In genomic region chr9:92965759-92966517, GRCh38 we compare ENCODE assay signal across 10 cellular contexts. TPM values are rescaled to one million over a fixed set of nuclear protein-coding genes. Genes with fewer than 3 reads are reported as not detected.
A peak's percentile ranks its signal among the peaks of the same experiment; 100 is the strongest.
DNase-seq lines count a peak whose midpoint lies in the region; ATAC-seq and TF ChIP-seq lines count a peak whose summit lies in the region.
"Had no signal": no experiment of that assay in that cellular context is flagged by ENCODE, and none has a peak within 500 bp of the region (broad histone marks: within the 10 kb centered on the region; RNA-seq: fewer than 3 reads in every experiment).

No MANE protein-coding gene starts in this region.

- no peak for DNase-seq in activated CD4-positive, alpha-beta T cell treated with anti-CD3 and anti-CD28 coated beads, Interleukin-2, amount 10 ng/mL, durations not matched to agents 7 days and 5 days
- DNase-seq in activated CD4-positive, alpha-beta T cell treated with anti-CD3 and anti-CD28 coated beads, Interleukin-2, amount 50 U/mL, for 1 hour, result no peak
- peak in 2 of 34 experiments; percentile 42 to 43 for DNase-seq in T-cell
- DNase-seq in left lung, result no peak
- DNase-seq in hippocampal formation (lab: John Stamatoyannopoulos, UW), result no peak
- no peak for DNase-seq in kidney tubule cell (ENCODE audit: low spot score)
- DNase-seq in cerebellar nuclear complex (lab: John Stamatoyannopoulos, UW), result no peak
- DNase-seq: NCI-H2029 treated with DMSO at 0.1 percent for 48 hours had no signal

- peaks cover 76% of the 10 kb centered on the region for H3K36me3 Mint-ChIP-seq in activated CD4-positive, alpha-beta T cell treated with anti-CD3 and anti-CD28 coated beads, Interleukin-2, amount 10 ng/mL, durations not matched to agents 7 days and 5 days (ENCODE audit: low read depth)
- H3K36me3 Mint-ChIP-seq in T-cell, result peaks cover 33% of the 10 kb centered on the region

- peak overlapping the region; percentile 90 for H3K4me3 Mint-ChIP-seq in activated CD4-positive, alpha-beta T cell treated with anti-CD3 and anti-CD28 coated beads, Interleukin-2, amount 10 ng/mL, durations not matched to agents 7 days and 5 days
- peak overlapping the region; percentile 84 to 94 (median 91) for H3K4me3 Mint-ChIP-seq in T-cell

- CTCF ChIA-PET in activated CD4-positive, alpha-beta T cell treated with anti-CD3 and anti-CD28 coated beads, Interleukin-2, amount 10 ng/mL, durations not matched to agents 7 days and 5 days (lab: Charles Lee), result interaction anchor here (1.4 to 3.2 kb wide), 4 partner anchors 9 to 100 kb away, joined by 3 to 14 read pairs (median 4); no protein-coding TSS in a partner anchor
- CTCF ChIA-PET in T-cell (lab: Charles Lee), result interaction anchor here in 1 of 2 donors (0.5 kb wide), 1 partner anchor 24 kb away, joined by 3 read pairs; no protein-coding TSS in a partner anchor

- H3K4me3 ChIP-seq in left lung (peak overlapping the region; percentile 24 to 64), stomach smooth muscle (ENCODE audit: low read length in 2 of 2) (peak overlapping the region; percentile 25 to 35)
- H3K4me3 ChIP-seq: A549 had no signal

- ATAC-seq in T-cell (replicated peaks in 1 of 4) (no peak), left lung (no peak)
- ATAC-seq: A549 had no signal

- H3K27me3 Mint-ChIP-seq in activated CD4-positive, alpha-beta T cell treated with anti-CD3 and anti-CD28 coated beads, Interleukin-2, amount 10 ng/mL, durations not matched to agents 7 days and 5 days, result no peaks in the 10 kb centered on the region
- no peaks in the 10 kb centered on the region for H3K27me3 Mint-ChIP-seq in T-cell

- POLR2A ChIA-PET in activated CD4-positive, alpha-beta T cell treated with anti-CD3 and anti-CD28 coated beads, Interleukin-2, amount 10 ng/mL, durations not matched to agents 7 days and 5 days (lab: Charles Lee), result interaction anchor here (1.1 kb wide), 1 partner anchor 62 kb away, joined by 3 read pairs; no protein-coding TSS in a partner anchor
- POLR2A ChIA-PET in T-cell (lab: Charles Lee), result interaction anchor here (0.5 to 0.6 kb wide), 3 partner anchors 19 to 62 kb away, joined by 3 to 5 read pairs (median 3); no protein-coding TSS in a partner anchor

- peaks cover 62% of the 10 kb centered on the region for H3K4me1 Mint-ChIP-seq in activated CD4-positive, alpha-beta T cell treated with anti-CD3 and anti-CD28 coated beads, Interleukin-2, amount 10 ng/mL, durations not matched to agents 7 days and 5 days
- peaks cover 63 to 79% (median 77%) of the 10 kb centered on the region in 3 donors for H3K4me1 Mint-ChIP-seq in T-cell

- no peak for TF ChIP-seq CTCF in left lung (IDR thresholded peaks at IDR 0.05)

- peaks cover 0 to 5% of the 10 kb centered on the region in 2 donors for H3K9me3 ChIP-seq in left lung
- peaks cover 0 to 8% of the 10 kb centered on the region in 2 donors for H3K9me3 ChIP-seq in stomach smooth muscle (ENCODE audit: control insufficient read depth in 2 of 2, low read length in 2 of 2)
- H3K9me3 ChIP-seq: A549 had no signal

- no peak overlapping the region for H3K9ac ChIP-seq in stomach smooth muscle (ENCODE audit: low read length in 2 of 2)

- H3K36me3 ChIP-seq in left lung (no peaks in the 10 kb centered on the region), stomach smooth muscle (ENCODE audit: control insufficient read depth in 2 of 2, insufficient read depth in 2 of 2, low read length in 2 of 2) (no peaks in the 10 kb centered on the region)

- H3K4me1 ChIP-seq in left lung (peaks cover 0 to 86% of the 10 kb centered on the region in 2 donors), stomach smooth muscle (ENCODE audit: control insufficient read depth, insufficient read depth, low read length) (no peaks in the 10 kb centered on the region)
- H3K4me1 ChIP-seq: A549 had no signal

- intact Hi-C loops in left lung (cut with DNase I), result no loop called here

- H3K27ac Mint-ChIP-seq in activated CD4-positive, alpha-beta T cell treated with anti-CD3 and anti-CD28 coated beads, Interleukin-2, amount 10 ng/mL, durations not matched to agents 7 days and 5 days, result peak overlapping the region; percentile 99
- peak overlapping the region; percentile 99 to 100 for H3K27ac Mint-ChIP-seq in T-cell

- H3K9me3 Mint-ChIP-seq in activated CD4-positive, alpha-beta T cell treated with anti-CD3 and anti-CD28 coated beads, Interleukin-2, amount 10 ng/mL, durations not matched to agents 7 days and 5 days, result peaks cover 6% of the 10 kb centered on the region
- peaks cover 0 to 3% (median 0%) of the 10 kb centered on the region in 3 donors for H3K9me3 Mint-ChIP-seq in T-cell

- H3K27ac ChIP-seq in left lung (peak overlapping the region in 1 of 2 donors; percentile 94), stomach smooth muscle (ENCODE audit: low read length) (no peak overlapping the region)
- H3K27ac ChIP-seq: A549 had no signal

- H3K27me3 ChIP-seq in left lung (no peaks in the 10 kb centered on the region), stomach smooth muscle (ENCODE audit: control insufficient read depth in 1 of 2, insufficient read depth in 2 of 2, low read length in 2 of 2) (peaks cover 0 to 3% of the 10 kb centered on the region in 2 donors)

RNA-seq across cellular contexts. Expression of gene FGD3, which starts 18.6 kb away (rescaled TPM):
- 100 to 1,000 TPM; 148 to 156 TPM for total RNA-seq in activated CD4-positive, alpha-beta T cell treated with anti-CD3 and anti-CD28 coated beads, Interleukin-2, amount 10 ng/mL, durations not matched to agents 7 days and 5 days
- total RNA-seq in T-cell, result 100 to 1,000 TPM; 188 to 349 (median 293) TPM
- total RNA-seq in left lung, result 10 to 100 TPM; 17.2 to 29.9 TPM

Comparison
In these comparisons a context has a peak if more than half of its experiments do, and no peak if none do; other contexts are left out.
1. RNA of gene FGD3, which starts 18.6 kb away (total RNA-seq): 188 to 349 TPM in T-cell and 148 to 156 TPM in activated CD4-positive, alpha-beta T cell treated with anti-CD3 and anti-CD28 coated beads, Interleukin-2, amount 10 ng/mL, durations not matched to agents 7 days and 5 days; 17.2 to 29.9 TPM in left lung; every median in the first group is over 4 times any median in the second.